34 cellular contexts compared by ENCODE assay signal in genomic region chr3:160557571-160557970, GRCh38. TPM values are rescaled to one million over a fixed set of nuclear protein-coding genes. Genes with fewer than 3 reads are reported as not detected.
DNase-seq lines count a peak whose midpoint lies in the region; ATAC-seq, FAIRE-seq and TF ChIP-seq lines count a peak whose summit lies in the region.
"Had no signal": no experiment of that assay in that cellular context is flagged by ENCODE, and none has a peak within 500 bp of the region (broad histone marks: within the 10 kb centered on the region; RNA-seq: fewer than 3 reads in every experiment).

No MANE protein-coding gene starts in this region.

- intact Hi-C loops in HepG2 (cut with micrococcal nuclease; ENCODE audit: unreplicated experiment): no loop called here
- intact Hi-C loops in right lobe of liver (cut with DNase I): no loop called here
- intact Hi-C loops in K562 (cut with micrococcal nuclease): no loop called here

- H3K27me3 ChIP-seq in HepG2 (ENCODE audit: control insufficient read depth in 1 of 2, insufficient read depth in 2 of 2, low read length in 2 of 2): no peaks in the 10 kb centered on the region
- H3K27me3 ChIP-seq in right lobe of liver: no peaks in the 10 kb centered on the region
- H3K27me3 ChIP-seq in Loucy (ENCODE audit: insufficient read depth, low read length, poor library complexity, severe bottlenecking): no peaks in the 10 kb centered on the region
- no peaks in the 10 kb centered on the region for H3K27me3 ChIP-seq in K562 (ENCODE audit: control insufficient read depth in 2 of 2, insufficient read depth in 2 of 2, low read length in 2 of 2)
- no peaks in the 10 kb centered on the region for H3K27me3 ChIP-seq in trophoblast cell (ENCODE audit: insufficient read depth, low read length)
- H3K27me3 ChIP-seq in MM.1S (replicated peaks; ENCODE audit: insufficient read depth, low read length): no peaks in the 10 kb centered on the region
- H3K27me3 ChIP-seq: BE2C; BLaER1; BLaER1 treated with 17β-estradiol and CSF1 and Interleukin-3, amounts not matched to agents 10 nM and 100 nM had no signal

- no peak overlapping the region for H3K23ac ChIP-seq in trophoblast cell (ENCODE audit: low read length)

- ATAC-seq in HepG2: no peak
- no peak for ATAC-seq in right lobe of liver
- ATAC-seq in K562: no peak
- ATAC-seq: A549; CD8-positive, alpha-beta T cell had no signal

- no peaks in the 10 kb centered on the region for H3K9me2 ChIP-seq in Loucy (replicated peaks; ENCODE audit: low read depth, low read length)
- no peaks in the 10 kb centered on the region for H3K9me2 ChIP-seq in MM.1S (replicated peaks; ENCODE audit: insufficient read depth, low read length)

- H4K8ac ChIP-seq in trophoblast cell (ENCODE audit: low read depth, low read length): no peak overlapping the region

- CTCF ChIA-PET in HepG2 (lab: Yijun Ruan, JAX; ENCODE audit: low intra/inter-chr PET ratio, low total read pairs): no interaction called here
- CTCF ChIA-PET in K562 (lab: Yijun Ruan, JAX; ENCODE audit: low intra/inter-chr PET ratio): no interaction called here

- H2BK12ac ChIP-seq in trophoblast cell (ENCODE audit: low read length): no peak overlapping the region

- no peak overlapping the region for H2BK120ac ChIP-seq in trophoblast cell (ENCODE audit: insufficient read depth, low read length, poor library complexity)

- in situ Hi-C loops in HepG2 (cut with HindIII; ENCODE audit: extremely low pct_ligation_motif_present, low pct_unique_long_range_greater_than_20kb) (no loop called here), K562 (cut with MboI) (no loop called here)

- H3K14ac ChIP-seq in trophoblast cell (ENCODE audit: low read length): no peak overlapping the region

- WGBS in HepG2 (ENCODE audit: low lambda C conversion rate): 98% methylated on average over 2 of the region's 2 CpGs
- 94% methylated on average over 2 of the region's 2 CpGs for WGBS in right lobe of liver (ENCODE audit: insufficient coverage, low coverage, low lambda C conversion rate, missing lambda C conversion rate)
- 97% methylated on average over 2 of the region's 2 CpGs for WGBS in K562 (ENCODE audit: insufficient coverage, low coverage, missing lambda C conversion rate)
- WGBS in trophoblast cell (ENCODE audit: extremely low coverage, insufficient coverage, insufficient read length): no CpG with 5 or more reads among the region's 2 CpGs

- peaks cover 97% of the 10 kb centered on the region for H3K79me2 ChIP-seq in HepG2 (ENCODE audit: insufficient read depth, low read length)
- H3K79me2 ChIP-seq in Loucy (ENCODE audit: insufficient read depth, low read length): peaks cover 98% of the 10 kb centered on the region
- peaks cover 99% of the 10 kb centered on the region for H3K79me2 ChIP-seq in K562 (ENCODE audit: control insufficient read depth, insufficient read depth, low read length)
- H3K79me2 ChIP-seq in trophoblast cell (ENCODE audit: control insufficient read depth, insufficient read depth, low read length, poor library complexity): peaks cover 6% of the 10 kb centered on the region
- peaks cover 99% of the 10 kb centered on the region for H3K79me2 ChIP-seq in MM.1S (ENCODE audit: low read length)

- no peak overlapping the region for H3K4me2 ChIP-seq in HepG2 (ENCODE audit: low read depth, low read length)
- peak overlapping the region; percentile 91 for H3K4me2 ChIP-seq in Loucy (ENCODE audit: low read depth, low read length, poor library complexity, severe bottlenecking)
- no peak overlapping the region for H3K4me2 ChIP-seq in K562 (ENCODE audit: insufficient read depth, low read length)
- no peak overlapping the region for H3K4me2 ChIP-seq in trophoblast cell (ENCODE audit: low read length)
- no peak overlapping the region for H3K4me2 ChIP-seq in MM.1S (ENCODE audit: low read depth, low read length)
- H3K4me2 ChIP-seq: A549; BLaER1; BLaER1 treated with 17β-estradiol and CSF1 and Interleukin-3, amounts not matched to agents 10 nM and 100 nM had no signal

- H3K9me3 ChIP-seq in HepG2 (ENCODE audit: low read length) (no peaks in the 10 kb centered on the region), right lobe of liver (no peaks in the 10 kb centered on the region), Loucy (ENCODE audit: insufficient read depth, low read depth, low read length) (no peaks in the 10 kb centered on the region), K562 (replicated peaks; ENCODE audit: control insufficient read depth, insufficient read depth, low read depth, low read length) (no peaks in the 10 kb centered on the region), trophoblast cell (ENCODE audit: insufficient read depth, low read depth, low read length) (no peaks in the 10 kb centered on the region), MM.1S (replicated peaks; ENCODE audit: insufficient read depth, low read length) (no peaks in the 10 kb centered on the region)
- H3K9me3 ChIP-seq: A549, BE2C, Caco-2 had no signal

- no peak overlapping the region for H4K12ac ChIP-seq in trophoblast cell (ENCODE audit: low read depth, low read length)

- no peak overlapping the region for H3K18ac ChIP-seq in trophoblast cell (ENCODE audit: low read length)

- BruUV-seq in HepG2 (replicated peaks; lab: Mats Ljungman, UMichigan) (no TSS peak), K562 (replicated peaks; lab: Mats Ljungman, UMichigan) (no TSS peak)

- H3K79me1 ChIP-seq in trophoblast cell (ENCODE audit: low read length): no peaks in the 10 kb centered on the region

- no peak overlapping the region for H4K91ac ChIP-seq in trophoblast cell (ENCODE audit: low read depth, low read length)

- TF ChIP-seq EP300 in HepG2 (IDR thresholded peaks at IDR 0.05; ENCODE audit: low read depth in 2 of 2, low read length in 2 of 2): no peak
- no peak for TF ChIP-seq EP300 in HepG2 (CRISPR knock-in tag; IDR thresholded peaks at IDR 0.05; ENCODE audit: borderline replicate concordance)
- no peak for TF ChIP-seq EP300 in K562 (IDR thresholded peaks at IDR 0.05; ENCODE audit: low read length)

- no peak overlapping the region for H3K4me3 ChIP-seq in HepG2 (replicated peaks in 1 of 3; ENCODE audit: insufficient read depth in 1 of 3, low read depth in 2 of 3, low read length in 3 of 3)
- no peak overlapping the region for H3K4me3 ChIP-seq in right lobe of liver
- no peak overlapping the region for H3K4me3 ChIP-seq in Loucy (ENCODE audit: low read length, poor library complexity, severe bottlenecking)
- no peak overlapping the region for H3K4me3 ChIP-seq in K562
- H3K4me3 ChIP-seq in trophoblast cell (ENCODE audit: low read depth, low read length): no peak overlapping the region
- no peak overlapping the region for H3K4me3 ChIP-seq in MM.1S (ENCODE audit: low read length)
- H3K4me3 ChIP-seq: A549; BLaER1; BLaER1 treated with 17β-estradiol and CSF1 and Interleukin-3, amounts not matched to agents 10 nM and 100 nM had no signal

- H3F3A ChIP-seq in Loucy (ENCODE audit: low read depth) (no peaks in the 10 kb centered on the region), MM.1S (ENCODE audit: insufficient read depth, low read length) (no peaks in the 10 kb centered on the region)

- TF ChIP-seq CTCF in HepG2 (CRISPR knock-in tag; IDR thresholded peaks at IDR 0.05) (no peak), right lobe of liver (IDR thresholded peaks at IDR 0.05) (no peak), Loucy (conservative IDR thresholded peaks at IDR 0.05; ENCODE audit: low read length) (no peak), K562 (IDR thresholded peaks at IDR 0.05 in 2 of 3, conservative IDR thresholded peaks at IDR 0.05 in 1 of 3; ENCODE audit: insufficient read depth in 2 of 3, low read depth in 1 of 3, low read length in 3 of 3) (no peak), MM.1S (IDR thresholded peaks at IDR 0.05; ENCODE audit: low read length) (no peak)

- H3K27ac ChIP-seq in HepG2 (ENCODE audit: extremely low read length, insufficient read depth, low read length): no peak overlapping the region
- H3K27ac ChIP-seq in right lobe of liver: no peak overlapping the region
- no peak overlapping the region for H3K27ac ChIP-seq in K562 (ENCODE audit: extremely low read depth, low read depth, low read length)
- no peak overlapping the region for H3K27ac ChIP-seq in trophoblast cell (ENCODE audit: low read depth, low read length)
- H3K27ac ChIP-seq in MM.1S (ENCODE audit: low read length): no peak overlapping the region
- H3K27ac ChIP-seq: 22Rv1; A549; BLaER1; BLaER1 treated with 17β-estradiol and CSF1 and Interleukin-3, amounts not matched to agents 10 nM and 100 nM; C4-2B had no signal

- H4K20me1 ChIP-seq in HepG2 (ENCODE audit: insufficient read depth, low read length) (peaks cover 34% of the 10 kb centered on the region), Loucy (ENCODE audit: insufficient read depth, low read length, poor library complexity, severe bottlenecking) (peaks cover 94% of the 10 kb centered on the region), K562 (replicated peaks; ENCODE audit: control insufficient read depth, insufficient read depth, low read length) (no peaks in the 10 kb centered on the region), MM.1S (ENCODE audit: insufficient read depth, low read length) (peaks cover 70% of the 10 kb centered on the region)

- H3K4me1 ChIP-seq in HepG2 (ENCODE audit: insufficient read depth, low read length) (peaks cover 47% of the 10 kb centered on the region), right lobe of liver (peaks cover 0 to 21% (median 0%) of the 10 kb centered on the region in 4 donors), Loucy (ENCODE audit: insufficient read depth, low read length, poor library complexity, severe bottlenecking) (peaks cover 44% of the 10 kb centered on the region), K562 (replicated peaks in 1 of 2; ENCODE audit: control insufficient read depth in 2 of 2, insufficient read depth in 2 of 2, low read length in 2 of 2) (0 out of 5 replicates have a peak, but pooled peaks cover 0 to 2% of the 10 kb centered on the region in 2 experiments), trophoblast cell (ENCODE audit: control insufficient read depth in 1 of 2, insufficient read depth in 2 of 2, low read length in 2 of 2) (no peaks in the 10 kb centered on the region), MM.1S (ENCODE audit: low read length) (peaks cover 9% of the 10 kb centered on the region)
- H3K4me1 ChIP-seq: BE2C, Caco-2 had no signal

- no peak overlapping the region for H3K9ac ChIP-seq in HepG2 (ENCODE audit: insufficient read depth, low read depth, low read length)
- H3K9ac ChIP-seq in Loucy (ENCODE audit: low read depth, low read length, poor library complexity, severe bottlenecking): no peak overlapping the region
- no peak overlapping the region for H3K9ac ChIP-seq in K562 (ENCODE audit: insufficient read depth in 1 of 2, low read depth in 2 of 2, low read length in 2 of 2)
- H3K9ac ChIP-seq in trophoblast cell (ENCODE audit: low read length): no peak overlapping the region
- H3K9ac ChIP-seq in MM.1S (ENCODE audit: low read length): no peak overlapping the region
- H3K9ac ChIP-seq: BLaER1; BLaER1 treated with 17β-estradiol and CSF1 and Interleukin-3, amounts not matched to agents 10 nM and 100 nM had no signal

- H3K36me3 ChIP-seq in HepG2 (replicated peaks in 1 of 2; ENCODE audit: control insufficient read depth in 1 of 2, insufficient read depth in 2 of 2, low read length in 2 of 2) (no peaks in the 10 kb centered on the region), right lobe of liver (no peaks in the 10 kb centered on the region), Loucy (ENCODE audit: insufficient read depth, low read length) (no peaks in the 10 kb centered on the region), K562 (ENCODE audit: control insufficient read depth, insufficient read depth, low read length) (peaks cover 27% of the 10 kb centered on the region; the same call in 2 of the 3 replicates), trophoblast cell (ENCODE audit: control insufficient read depth in 1 of 2, insufficient read depth in 2 of 2, low read length in 2 of 2) (no peaks in the 10 kb centered on the region), MM.1S (replicated peaks; ENCODE audit: insufficient read depth, low read length) (no peaks in the 10 kb centered on the region)
- H3K36me3 ChIP-seq: BE2C had no signal

- H2AFZ ChIP-seq in HepG2 (ENCODE audit: low read length) (no peak overlapping the region), Loucy (ENCODE audit: low read length) (no peak overlapping the region), K562 (ENCODE audit: low read depth, low read length) (no peak overlapping the region), trophoblast cell (ENCODE audit: insufficient read depth, low read length, poor library complexity) (no peak overlapping the region), MM.1S (ENCODE audit: low read length) (no peak overlapping the region)

- TF ChIP-seq RAD21 in HepG2 (CRISPR knock-in tag; IDR thresholded peaks at IDR 0.05) (no peak), K562 (CRISPR knock-in tag; conservative IDR thresholded peaks at IDR 0.05 in 1 of 2, IDR thresholded peaks at IDR 0.05 in 1 of 2) (no peak)

- TF ChIP-seq POLR2A in HepG2 (IDR thresholded peaks at IDR 0.05; ENCODE audit: insufficient read depth in 1 of 2, low read depth in 2 of 2, low read length in 2 of 2) (no peak), right lobe of liver (IDR thresholded peaks at IDR 0.05) (no peak), K562 (conservative IDR thresholded peaks at IDR 0.05) (no peak)

- H3K9me1 ChIP-seq in K562 (ENCODE audit: control insufficient read depth, insufficient read depth, low read length): no peaks in the 10 kb centered on the region

- H3K4ac ChIP-seq in trophoblast cell (ENCODE audit: low read depth, low read length): peak overlapping the region; percentile 91

- no peak overlapping the region for H2BK5ac ChIP-seq in trophoblast cell (ENCODE audit: low read depth, low read length, poor library complexity)

- POLR2A ChIA-PET in HepG2 (lab: Yijun Ruan, JAX): no interaction called here
- POLR2A ChIA-PET in K562 (lab: Yijun Ruan, JAX): interaction anchor here (0.7 to 1.0 kb wide), 2 partner anchors 11 to 59 kb away, joined by 3 to 5 read pairs; no protein-coding TSS in a partner anchor

- DNase-seq in HepG2 (ENCODE audit: low spot score) (no peak), right lobe of liver (no peak), K562 (ENCODE audit: extremely low read depth in 1 of 4, low spot score in 3 of 4) (no peak), trophoblast cell (no peak), MM.1S (no peak), HPDE6-E6E7 (ENCODE audit: extremely low spot score) (no peak), glomerular visceral epithelial cell (ENCODE audit: extremely low spot score) (no peak)
- DNase-seq: 8988T; ACHN; AML-193; BE2C; C1 segment of cervical spinal cord; Caco-2; Calu3; CD4-positive, alpha-beta memory T cell; CD4-positive, alpha-beta T cell; CD4-positive, CD25-positive, alpha-beta regulatory T cell; CD8-positive, alpha-beta memory T cell; CD8-positive, alpha-beta T cell; COR-L47; DMS 273 treated with DMSO at 0.1 percent for 48 hours; DMS153; DMS53; DMS79; DMS79 treated with DMSO at 0.1 percent for 48 hours; DND-41; EL had no signal

- no peak for FAIRE-seq in HepG2 (lab: Jason Lieb, UNC)
- FAIRE-seq in K562 (lab: Jason Lieb, UNC): no peak
- FAIRE-seq: A549, D721Med had no signal

- H2AK5ac ChIP-seq in trophoblast cell (ENCODE audit: low read length): no peak overlapping the region

RNA-seq across cellular contexts. Expression of gene KPNA4, which starts 7.8 kb away (rescaled TPM):
- 27.9 and 32.6 TPM in 2 replicates for total RNA-seq in HepG2 (2016; rRNA removed; fragmentation: Illumina TruSeq; extraction: Trizol)
- total RNA-seq in HepG2 (2016; cell fraction: cytosol; rRNA removed; fragmentation: Illumina TruSeq; extraction: Trizol; ENCODE audit: low read depth): 2.9 and 4.0 TPM in 2 replicates
- total RNA-seq in HepG2 (2016; cell fraction: insoluble cytoplasmic fraction; rRNA removed; fragmentation: Illumina TruSeq; extraction: Trizol): 25.8 and 31.2 TPM in 2 replicates
- 15.4 and 18.5 TPM in 2 replicates for total RNA-seq in HepG2 (2016; cell fraction: membrane; rRNA removed; fragmentation: Illumina TruSeq; extraction: Trizol)
- total RNA-seq in HepG2 (2016; cell fraction: nucleus; rRNA removed; fragmentation: Illumina TruSeq; extraction: Trizol): 22.6 and 24.6 TPM in 2 replicates
- polyA plus RNA-seq in HepG2 (2011; rRNA removed): 9.9 and 11.0 TPM in 2 replicates
- polyA plus RNA-seq in HepG2 (2011; cell fraction: cytosol; rRNA removed): 4.7 and 7.9 TPM in 2 replicates
- polyA plus RNA-seq in HepG2 (2011; cell fraction: nucleus; rRNA removed): 5.3 and 5.9 TPM in 2 replicates
- 11.8 and 13.0 TPM in 2 replicates for polyA plus RNA-seq in HepG2 (2012)
- 3.0 TPM in 2 replicates for polyA plus RNA-seq in HepG2 (2016; cell fraction: cytosol; fragmentation: Illumina TruSeq; extraction: Trizol; ENCODE audit: low read depth)
- polyA plus RNA-seq in HepG2 (2016; cell fraction: insoluble cytoplasmic fraction; fragmentation: Illumina TruSeq; extraction: Trizol; ENCODE audit: low read depth): 29.9 and 32.7 TPM in 2 replicates
- polyA plus RNA-seq in HepG2 (2016; cell fraction: membrane; fragmentation: Illumina TruSeq; extraction: Trizol; ENCODE audit: low read depth): 8.2 and 9.0 TPM in 2 replicates
- 16.4 and 18.4 TPM in 2 replicates for polyA plus RNA-seq in HepG2 (2016; cell fraction: nucleus; fragmentation: Illumina TruSeq; extraction: Trizol; ENCODE audit: insufficient read depth, low read depth)
- 17.2 and 46.0 TPM in 2 replicates for polyA minus RNA-seq in HepG2 (2011; rRNA and poly(A)+ RNA removed; ENCODE audit: low replicate concordance)
- 28.3 and 43.4 TPM in 2 replicates for polyA minus RNA-seq in HepG2 (2011; cell fraction: cytosol; rRNA and poly(A)+ RNA removed)
- 47.9 and 54.8 TPM in 2 replicates for polyA minus RNA-seq in HepG2 (2011; cell fraction: nucleus; rRNA and poly(A)+ RNA removed)
- 10 to 100 TPM; 14.4 to 32.5 (median 18.9) TPM for total RNA-seq in right lobe of liver
- 16.8 and 29.6 TPM in 2 replicates for total RNA-seq in K562 (2011; cell fraction: chromatin; rRNA removed; ENCODE audit: low replicate concordance)
- 11.3 and 12.6 TPM in 2 replicates for total RNA-seq in K562 (2011; cell fraction: nucleolus; rRNA removed)
- 24.7 and 50.7 TPM in 2 replicates for total RNA-seq in K562 (2011; cell fraction: nucleoplasm; rRNA removed)
- 21.1 and 27.2 TPM in 2 replicates for total RNA-seq in K562 (2014; rRNA removed)
- 48.5 and 54.8 TPM in 2 replicates for total RNA-seq in K562 (2014; rRNA removed; fragmentation: Illumina TruSeq; extraction: Trizol)
- 48.2 and 53.6 TPM in 2 replicates for total RNA-seq in K562 (2015; rRNA removed; fragmentation: Illumina TruSeq; extraction: Trizol)
- total RNA-seq in K562 (2021): 66.6 and 72.4 TPM in 2 replicates
- polyA plus RNA-seq in K562 (2011; rRNA removed): 22.0 and 37.4 TPM in 2 replicates
- 9.3 and 13.2 TPM in 2 replicates for polyA plus RNA-seq in K562 (2011; cell fraction: cytosol; rRNA removed)
- 9.6 and 10.1 TPM in 2 replicates for polyA plus RNA-seq in K562 (2011; cell fraction: nucleus; rRNA removed)
- polyA plus RNA-seq in K562 (2012): 15.1 and 18.6 TPM in 2 replicates
- polyA plus RNA-seq in K562 (2014; fragmentation: Illumina TruSeq; extraction: Trizol): 29.5 and 34.5 TPM in 2 replicates
- polyA plus RNA-seq in K562 (2014; fragmentation: Nextera tagmentation; extraction: Ambion mirVana): 10 to 100 TPM; 13.9 to 21.0 TPM
- 19.2 and 20.6 TPM in 2 replicates for polyA plus RNA-seq in K562 (2014; rRNA removed)
- 54.6 and 71.4 TPM in 2 replicates for polyA minus RNA-seq in K562 (2011; rRNA and poly(A)+ RNA removed)
- polyA minus RNA-seq in K562 (2011; cell fraction: cytosol; rRNA and poly(A)+ RNA removed): 53.3 and 85.0 TPM in 2 replicates
- polyA minus RNA-seq in K562 (2011; cell fraction: nucleus; rRNA and poly(A)+ RNA removed): 15.9 and 28.3 TPM in 2 replicates
- 21.2 and 23.1 TPM in 2 replicates for polyA plus RNA-seq in trophoblast cell (2013)
